8 cellular contexts compared by ENCODE assay signal in genomic region chr2:205013586-205013985, GRCh38.
"Had no signal": no experiment of that assay in that cellular context is flagged by ENCODE, and none has a peak within 500 bp of the region (broad histone marks: within the 10 kb centered on the region; RNA-seq: fewer than 3 reads in every experiment).

No MANE protein-coding gene starts in this region.

- H3K4me3 ChIP-seq: GM12878 had no signal

- ATAC-seq: GM12878 had no signal

- FAIRE-seq: G401.6, GM12878, GM12891, GM12892, GM18507, GM19239 had no signal

- DNase-seq: GDM1, GF-D8 had no signal
